In the genomic region with DNA sequence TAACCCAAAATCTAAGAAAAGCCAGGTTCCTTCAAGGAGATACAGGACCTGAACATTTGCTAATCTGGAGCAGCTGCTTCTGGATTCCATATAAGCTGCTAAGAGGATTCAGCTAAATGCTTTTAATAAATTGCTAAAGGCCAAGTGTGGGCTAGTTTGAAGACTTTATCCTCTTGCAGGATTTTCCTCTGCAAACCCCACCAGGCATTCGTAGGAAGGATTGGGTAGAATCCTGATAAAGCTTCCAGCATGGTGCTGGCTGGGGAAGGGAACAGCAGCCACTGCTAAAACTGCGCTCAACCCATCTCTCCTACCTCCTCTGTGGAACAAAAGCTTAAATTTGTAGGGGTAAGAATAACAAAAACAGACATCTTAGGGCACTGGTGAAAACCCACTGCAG, we compare ENCODE assay signal across 24 cellular contexts.
"Had no signal": no experiment of that assay in that cellular context is flagged by ENCODE, and none has a peak within 500 bp of the region (broad histone marks: within the 10 kb centered on the region; RNA-seq: fewer than 3 reads in every experiment).

No MANE protein-coding gene starts in this region.

- H3K36me3 ChIP-seq: left ventricle myocardium inferior, neural progenitor cell, ovary, right atrium auricular region, right lobe of liver, stomach, suprapubic skin, thoracic aorta, tibial artery, uterus had no signal

- H3K27me3 ChIP-seq: hepatocyte, neural progenitor cell, ovary, right atrium auricular region, right lobe of liver, suprapubic skin, tibial artery, uterus had no signal

- H3K9me3 ChIP-seq: left ventricle myocardium inferior, ovary, right lobe of liver, stomach, suprapubic skin, thoracic aorta, tibial artery, uterus had no signal

- H3K4me3 ChIP-seq: hepatocyte, left ventricle myocardium inferior, lung, neural progenitor cell, ovary, right atrium auricular region, right lobe of liver, smooth muscle cell, stomach, suprapubic skin, thoracic aorta, tibial artery, uterus had no signal

- DNase-seq: islet precursor cell; left ventricle myocardium inferior; mesendoderm; naive B cell; natural killer cell; nephron progenitor cell; ovary; right lobe of liver; stimulated activated CD4-positive, alpha-beta T cell treated with anti-CD3 and anti-CD28 coated beads, Interleukin-1b, Interleukin-23, amount 100 ng/mL, for 48 hours; stimulated activated CD4-positive, alpha-beta T cell treated with anti-CD3 and anti-CD28 coated beads, Interleukin-2, amount 100 ng/mL, for 48 hours; stimulated activated CD4-positive, alpha-beta T cell treated with anti-CD3 and anti-CD28 coated beads, Interleukin-4, amount 100 ng/mL, for 4 hours; stimulated activated CD8-positive, alpha-beta memory T cell treated with anti-CD3 and anti-CD28 coated beads, Interleukin-4, amount 100 ng/mL, for 48 hours; stimulated activated naive B cell treated with anti-CD40 and anti-IgM and Interleukin-4, amounts not matched to agents 10 μg/mL and 1 μg/mL and 100 μg/mL, for 72 hours; stimulated activated naive CD8-positive, alpha-beta T cell treated with anti-CD3 and anti-CD28 coated beads, Interleukin-15, Interleukin-2, amounts not matched to agents 100 U/mL and 50 U/mL, for 24 hours; stomach; tibial artery; uterus had no signal

- H3K27ac ChIP-seq: hepatocyte, left ventricle myocardium inferior, neural progenitor cell, ovary, right atrium auricular region, right lobe of liver, suprapubic skin, thoracic aorta, tibial artery, uterus had no signal

- H3K4me1 ChIP-seq: left ventricle myocardium inferior, neural progenitor cell, right atrium auricular region, stomach, suprapubic skin, tibial artery, uterus had no signal

- ATAC-seq: natural killer cell; right lobe of liver; stimulated activated naive B cell treated with anti-CD40 and anti-IgM and Interleukin-4, amounts not matched to agents 10 μg/mL and 1 μg/mL and 100 μg/mL, for 72 hours; stimulated activated naive CD8-positive, alpha-beta T cell treated with anti-CD3 and anti-CD28 coated beads, Interleukin-15, Interleukin-2, amounts not matched to agents 100 U/mL and 50 U/mL, for 24 hours had no signal
